In the genomic region with DNA sequence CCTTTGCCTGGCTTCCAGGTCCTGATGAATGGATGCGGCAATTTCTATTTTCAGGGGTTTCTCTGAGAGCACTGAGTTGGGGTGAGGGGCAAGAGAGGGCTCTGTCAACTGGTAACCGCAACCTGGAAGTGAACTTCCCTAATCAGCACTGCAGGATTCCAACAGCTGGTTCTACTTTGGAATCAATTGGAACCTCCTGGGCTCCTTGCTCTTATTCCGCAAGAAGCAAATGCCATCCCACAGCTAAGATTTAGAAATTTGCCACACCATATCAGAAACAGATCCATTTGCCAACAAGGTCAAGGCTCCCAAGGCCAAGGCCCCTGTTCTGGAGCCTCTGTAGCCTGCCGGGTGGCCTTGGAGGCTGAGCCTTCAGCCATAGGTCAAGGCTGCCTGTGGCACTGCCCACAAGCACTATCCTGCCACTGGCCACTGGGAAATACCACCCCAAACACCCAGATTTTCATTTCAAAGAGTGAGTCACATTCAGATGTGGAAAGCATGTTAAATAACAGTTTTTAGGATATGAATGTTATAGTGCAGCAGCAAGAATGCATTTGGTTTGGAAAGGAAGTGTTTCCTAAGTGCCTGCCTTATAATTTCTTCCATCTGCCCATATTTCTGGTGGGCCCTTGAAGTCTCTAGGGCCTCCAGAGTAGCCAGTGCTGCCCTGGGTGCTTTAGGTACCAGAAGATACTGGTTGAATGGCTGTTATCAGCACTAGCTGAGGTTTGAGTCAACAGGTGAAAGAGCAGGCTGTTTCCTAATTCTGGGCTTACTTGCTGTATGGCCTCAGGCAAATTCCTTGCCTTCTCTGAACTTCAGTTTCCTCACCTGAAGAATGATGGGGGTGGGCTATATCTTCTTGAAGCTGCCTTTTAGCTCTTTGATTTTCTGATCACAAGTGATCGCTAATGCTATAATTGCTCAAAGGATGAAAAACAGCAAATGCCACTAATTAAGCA, we compare ENCODE assay signal across 24 cellular contexts. TPM values are rescaled to one million over a fixed set of nuclear protein-coding genes. Genes with fewer than 3 reads are reported as not detected.
A peak's percentile ranks its signal among the peaks of the same experiment; 100 is the strongest.
DNase-seq lines count a peak whose midpoint lies in the region; ATAC-seq and TF ChIP-seq lines count a peak whose summit lies in the region.
"Had no signal": no experiment of that assay in that cellular context is flagged by ENCODE, and none has a peak within 500 bp of the region (broad histone marks: within the 10 kb centered on the region; RNA-seq: fewer than 3 reads in every experiment).

No MANE protein-coding gene starts in this region.

- no peak overlapping the region for H3K27ac Mint-ChIP-seq in activated T-cell treated with anti-CD3 and anti-CD28 coated beads, Interleukin-2, amount 50 U/mL, for 72 hours
- H3K27ac Mint-ChIP-seq: activated naive CD8-positive, alpha-beta T cell treated with anti-CD3 and anti-CD28 coated beads, Interleukin-2, amount 10 ng/mL, durations not matched to agents 7 days and 5 days; activated T-helper 1 cell treated with anti-CD3 and anti-CD28 coated beads, Interleukin-12 subunit alpha, Interleukin-12 subunit beta, Interleukin-2, Interleukin-4 antibody, amounts not matched to agents 30 ng/mL and 10 ng/mL and 1 ng/mL, durations not matched to agents 14 hours and 24 hours and 36 hours; CD8-positive, alpha-beta memory T cell; neural progenitor cell; stimulated activated naive CD8-positive, alpha-beta T cell treated with anti-CD3 and anti-CD28 coated beads, Interleukin-15, Interleukin-2, amounts not matched to agents 100 ng/mL and 50 ng/mL, for 24 hours; T-helper 17 cell had no signal

- no peaks in the 10 kb centered on the region for H3K79me2 ChIP-seq in mammary epithelial cell (ENCODE audit: insufficient read depth, low read length)

- H3K4me3 Mint-ChIP-seq in activated T-cell treated with anti-CD3 and anti-CD28 coated beads, Interleukin-2, amount 50 U/mL, for 72 hours: no peak overlapping the region
- H3K4me3 Mint-ChIP-seq: activated naive CD8-positive, alpha-beta T cell treated with anti-CD3 and anti-CD28 coated beads, Interleukin-2, amount 10 ng/mL, durations not matched to agents 7 days and 5 days; activated T-helper 1 cell treated with anti-CD3 and anti-CD28 coated beads, Interleukin-12 subunit alpha, Interleukin-12 subunit beta, Interleukin-2, Interleukin-4 antibody, amounts not matched to agents 30 ng/mL and 10 ng/mL and 1 ng/mL, durations not matched to agents 14 hours and 24 hours and 36 hours; CD8-positive, alpha-beta memory T cell; neural progenitor cell; stimulated activated naive CD8-positive, alpha-beta T cell treated with anti-CD3 and anti-CD28 coated beads, Interleukin-15, Interleukin-2, amounts not matched to agents 100 ng/mL and 50 ng/mL, for 24 hours; T-helper 17 cell had no signal

- H3K14ac ChIP-seq in mesenchymal stem cell (ENCODE audit: low read length in 2 of 2): no peak overlapping the region

- H3K18ac ChIP-seq in mesenchymal stem cell (ENCODE audit: low read depth in 1 of 2, low read length in 2 of 2): no peak overlapping the region

- no peak for ATAC-seq in activated T-cell treated with anti-CD3 and anti-CD28 coated beads, Interleukin-2, amount 50 U/mL, for 72 hours (replicated peaks in 1 of 2)
- ATAC-seq in GM18519 (IDR thresholded peaks at IDR 0.05; ENCODE audit: low FRiP score, unreplicated experiment): no peak
- ATAC-seq: T-helper 17 cell had no signal

- H3K27me3 ChIP-seq in mammary epithelial cell (ENCODE audit: insufficient read depth, low read length) (no peaks in the 10 kb centered on the region), mesenchymal stem cell (ENCODE audit: control insufficient read depth in 1 of 2, insufficient read depth in 1 of 2, low read length in 2 of 2) (no peaks in the 10 kb centered on the region)
- H3K27me3 ChIP-seq: esophagus squamous epithelium, neural progenitor cell had no signal

- H2BK15ac ChIP-seq in mesenchymal stem cell (ENCODE audit: low read depth, poor library complexity, severe bottlenecking): no peak overlapping the region

- CTCF ChIA-PET in mammary epithelial cell (lab: Charles Lee; ENCODE audit: low non-redundant PET): interaction anchor here (0.7 kb wide), 1 partner anchor 12 kb away, joined by 4 read pairs; no protein-coding TSS in a partner anchor

- H3K4me2 ChIP-seq in mammary epithelial cell (ENCODE audit: insufficient read depth, low read depth, low read length): no peak overlapping the region
- H3K4me2 ChIP-seq in mesenchymal stem cell (ENCODE audit: low read length, poor library complexity, severe bottlenecking): no peak overlapping the region
- H3K4me2 ChIP-seq: neural progenitor cell had no signal

- H3K79me1 ChIP-seq in mesenchymal stem cell (replicated peaks; ENCODE audit: low read length, poor library complexity, severe bottlenecking): no peaks in the 10 kb centered on the region

- H2BK12ac ChIP-seq in mesenchymal stem cell (ENCODE audit: low read length in 2 of 2): peak overlapping the region in 1 of 2 experiments; percentile 4

- no peak overlapping the region for H4K91ac ChIP-seq in mesenchymal stem cell (ENCODE audit: low read length)

- no peak overlapping the region for H4K8ac ChIP-seq in mesenchymal stem cell (ENCODE audit: low read length)

- H3K4ac ChIP-seq in mesenchymal stem cell (ENCODE audit: low read depth in 1 of 2, low read length in 2 of 2): no peak overlapping the region

- no peak overlapping the region for H3K27ac ChIP-seq in mammary epithelial cell (ENCODE audit: insufficient read depth, low read depth, low read length)
- H3K27ac ChIP-seq in mesenchymal stem cell (ENCODE audit: low read length, poor library complexity, severe bottlenecking): no peak overlapping the region
- H3K27ac ChIP-seq: cardiac muscle cell, esophagus squamous epithelium, neural progenitor cell had no signal

- H2AK5ac ChIP-seq in mesenchymal stem cell (ENCODE audit: low read length, severe bottlenecking): peak overlapping the region; percentile 10

- dilution Hi-C loops in mammary epithelial cell (cut with HindIII; ENCODE audit: low sequenced_read_pairs): no loop called here

- in situ Hi-C loops in mammary epithelial cell (cut with MboI; ENCODE audit: low sequenced_read_pairs in 2 of 2): loop anchor here in 1 of 2 donors (10.0 kb wide), 1 partner anchor 55 kb away; the partner anchor contains the start of gene JUN

- no TSS peak for BruUV-seq in mammary epithelial cell (replicated peaks; lab: Mats Ljungman, UMichigan)

- no peaks in the 10 kb centered on the region for H4K20me1 ChIP-seq in mammary epithelial cell (ENCODE audit: insufficient read depth, low read length)

- H3K4me3 ChIP-seq in AG10803 (ENCODE audit: low read length): no peak overlapping the region
- no peak overlapping the region for H3K4me3 ChIP-seq in mammary epithelial cell (replicated peaks in 1 of 3; ENCODE audit: insufficient read depth in 1 of 3, low read depth in 2 of 3, low read length in 3 of 3)
- no peak overlapping the region for H3K4me3 ChIP-seq in mesenchymal stem cell (ENCODE audit: insufficient read depth in 1 of 2, low read depth in 1 of 2, low read length in 2 of 2)
- H3K4me3 ChIP-seq: cardiac muscle cell, esophagus squamous epithelium, neural progenitor cell had no signal

- H3K4me1 ChIP-seq in mammary epithelial cell (ENCODE audit: insufficient read depth, low read length) (peaks cover 13% of the 10 kb centered on the region), mesenchymal stem cell (ENCODE audit: control insufficient read depth, insufficient read depth, low read depth, low read length) (no peaks in the 10 kb centered on the region)
- H3K4me1 ChIP-seq: esophagus squamous epithelium, neural progenitor cell had no signal

- peaks cover 0 to 2% of the 10 kb centered on the region in 2 donors for H3K36me3 Mint-ChIP-seq in activated T-cell treated with anti-CD3 and anti-CD28 coated beads, Interleukin-2, amount 50 U/mL, for 72 hours (ENCODE audit: insufficient read depth in 2 of 2)
- H3K36me3 Mint-ChIP-seq: activated naive CD8-positive, alpha-beta T cell treated with anti-CD3 and anti-CD28 coated beads, Interleukin-2, amount 10 ng/mL, durations not matched to agents 7 days and 5 days; neural progenitor cell had no signal

- TF ChIP-seq CTCF in AG10803 (conservative IDR thresholded peaks at IDR 0.05; ENCODE audit: low read length): peak; percentile 18; the same call in 1 of the 2 replicates
- TF ChIP-seq CTCF in mammary epithelial cell (conservative IDR thresholded peaks at IDR 0.05 in 1 of 2, IDR thresholded peaks at IDR 0.05 in 1 of 2; ENCODE audit: extremely low read depth in 1 of 2, insufficient read depth in 1 of 2, low read depth in 1 of 2, low read length in 2 of 2): no peak

- no peaks in the 10 kb centered on the region for H3K27me3 Mint-ChIP-seq in activated T-cell treated with anti-CD3 and anti-CD28 coated beads, Interleukin-2, amount 50 U/mL, for 72 hours (ENCODE audit: low read depth)
- H3K27me3 Mint-ChIP-seq: activated naive CD8-positive, alpha-beta T cell treated with anti-CD3 and anti-CD28 coated beads, Interleukin-2, amount 10 ng/mL, durations not matched to agents 7 days and 5 days; CD8-positive, alpha-beta memory T cell; stimulated activated naive CD8-positive, alpha-beta T cell treated with anti-CD3 and anti-CD28 coated beads, Interleukin-15, Interleukin-2, amounts not matched to agents 100 ng/mL and 50 ng/mL, for 24 hours; T-helper 17 cell had no signal

- H2AFZ ChIP-seq in mammary epithelial cell (ENCODE audit: low read depth, low read length): no peak overlapping the region
- no peak overlapping the region for H2AFZ ChIP-seq in mesenchymal stem cell (ENCODE audit: low read depth, low read length)
- H2AFZ ChIP-seq: neural progenitor cell had no signal

- no peak overlapping the region for H3K9ac ChIP-seq in mammary epithelial cell (ENCODE audit: insufficient read depth, low read length)
- H3K9ac ChIP-seq in mesenchymal stem cell (ENCODE audit: low read length): no peak overlapping the region
- H3K9ac ChIP-seq: neural progenitor cell had no signal

- intact Hi-C loops in mammary epithelial cell (cut with micrococcal nuclease): loop anchor here (2.0 kb wide), 2 partner anchors 15 to 55 kb away; partner anchors contain the start of gene JUN

- no peaks in the 10 kb centered on the region for H3K36me3 ChIP-seq in mammary epithelial cell (ENCODE audit: insufficient read depth, low read length)
- H3K36me3 ChIP-seq in mesenchymal stem cell (ENCODE audit: control insufficient read depth in 1 of 2, insufficient read depth in 2 of 2, low read depth in 1 of 2, low read length in 2 of 2): no peaks in the 10 kb centered on the region
- H3K36me3 ChIP-seq: cardiac muscle cell, esophagus squamous epithelium, neural progenitor cell had no signal

- no peak overlapping the region for H3K23ac ChIP-seq in mesenchymal stem cell (ENCODE audit: low read length in 2 of 2)

- WGBS in mammary epithelial cell (ENCODE audit: low coverage, missing lambda C conversion rate): 97% methylated on average over 5 of the region's 5 CpGs
- WGBS in mesenchymal stem cell: 98% methylated on average over 5 of the region's 5 CpGs

- no peaks in the 10 kb centered on the region for H3K9me3 ChIP-seq in mammary epithelial cell (replicated peaks; ENCODE audit: insufficient read depth, low read length)
- no peaks in the 10 kb centered on the region for H3K9me3 ChIP-seq in mesenchymal stem cell (ENCODE audit: control insufficient read depth, low read length)
- H3K9me3 ChIP-seq: esophagus squamous epithelium had no signal

- no peak overlapping the region for H2BK5ac ChIP-seq in mesenchymal stem cell (ENCODE audit: low read depth, low read length, poor library complexity, severe bottlenecking)

- peak; percentile 86 for DNase-seq in AG10803 (ENCODE audit: low read depth)
- peak; percentile 75 for DNase-seq in HS-5 (ENCODE audit: low read depth)
- DNase-seq in mammary epithelial cell: peak; percentile 24
- DNase-seq in mesenchymal stem cell: no peak
- DNase-seq in activated T-cell treated with anti-CD3 and anti-CD28 coated beads, Interleukin-2, amount 50 U/mL, for 72 hours: no peak
- no peak for DNase-seq in COLO829 (ENCODE audit: low spot score)
- DNase-seq in DMS 273 (lab: John Stamatoyannopoulos, UW; ENCODE audit: unreplicated experiment): no peak
- DNase-seq: activated CD4-positive, CD25-positive, alpha-beta regulatory T cell; activated CD8-positive, alpha-beta memory T cell treated with anti-CD3 and anti-CD28 coated beads for 24 hours; activated naive CD8-positive, alpha-beta T cell treated with anti-CD3 and anti-CD28 coated beads, Interleukin-2, amount 10 ng/mL, durations not matched to agents 7 days and 5 days; CD8-positive, alpha-beta memory T cell; esophagus squamous epithelium; GDM1; Kasumi-1; left cardiac atrium; NCI-H1694 treated with DMSO at 0.1 percent for 48 hours; NCI-H345; SHP77; T-helper 17 cell had no signal

- no peaks in the 10 kb centered on the region for H3K9me3 Mint-ChIP-seq in activated T-cell treated with anti-CD3 and anti-CD28 coated beads, Interleukin-2, amount 50 U/mL, for 72 hours
- H3K9me3 Mint-ChIP-seq: activated naive CD8-positive, alpha-beta T cell treated with anti-CD3 and anti-CD28 coated beads, Interleukin-2, amount 10 ng/mL, durations not matched to agents 7 days and 5 days; activated T-helper 1 cell treated with anti-CD3 and anti-CD28 coated beads, Interleukin-12 subunit alpha, Interleukin-12 subunit beta, Interleukin-2, Interleukin-4 antibody, amounts not matched to agents 30 ng/mL and 10 ng/mL and 1 ng/mL, durations not matched to agents 14 hours and 24 hours and 36 hours; CD8-positive, alpha-beta memory T cell; neural progenitor cell; stimulated activated naive CD8-positive, alpha-beta T cell treated with anti-CD3 and anti-CD28 coated beads, Interleukin-15, Interleukin-2, amounts not matched to agents 100 ng/mL and 50 ng/mL, for 24 hours had no signal

- H3K4me1 Mint-ChIP-seq in activated T-cell treated with anti-CD3 and anti-CD28 coated beads, Interleukin-2, amount 50 U/mL, for 72 hours (ENCODE audit: low read depth): peaks cover 8% of the 10 kb centered on the region
- H3K4me1 Mint-ChIP-seq: neural progenitor cell had no signal

- H2BK120ac ChIP-seq in mesenchymal stem cell (ENCODE audit: low read depth, low read length): no peak overlapping the region

RNA-seq across cellular contexts. Expression of gene JUN, which starts 56.3 kb away (rescaled TPM):
- 10 to 100 TPM; 61.1 to 78.7 TPM for total RNA-seq in mammary epithelial cell
- polyA plus RNA-seq in mammary epithelial cell: 24.6 TPM
- 25.1 TPM for polyA minus RNA-seq in mammary epithelial cell
- 118 TPM for polyA plus RNA-seq in mesenchymal stem cell (2013, experiment 1 of 2)
- polyA plus RNA-seq in mesenchymal stem cell (2013, experiment 2 of 2): 114 TPM
- 10 to 100 TPM; 36.5 to 40.5 TPM for total RNA-seq in activated T-cell treated with anti-CD3 and anti-CD28 coated beads, Interleukin-2, amount 50 U/mL, for 72 hours

Comparison
In these comparisons a context has a peak if more than half of its experiments do, and no peak if none do; other contexts are left out.
1. DNase-seq: peak in AG10803 (single experiment), HS-5 (single experiment) and mammary epithelial cell (single experiment); none in mesenchymal stem cell (single experiment), activated T-cell treated with anti-CD3 and anti-CD28 coated beads, Interleukin-2, amount 50 U/mL, for 72 hours (0 of 2), COLO829 (single experiment) and DMS 273 (single experiment).